ENCODE assay signal across 8 cellular contexts in genomic region chr3:152241142-152242067, GRCh38. TPM values are rescaled to one million over a fixed set of nuclear protein-coding genes. Genes with fewer than 3 reads are reported as not detected.
A peak's percentile ranks its signal among the peaks of the same experiment; 100 is the strongest.
DNase-seq lines count a peak whose midpoint lies in the region; ATAC-seq and TF ChIP-seq lines count a peak whose summit lies in the region.

No MANE protein-coding gene starts in this region.

- peaks cover 4% of the 10 kb centered on the region for H3K9me3 Mint-ChIP-seq in mesothelial cell of epicardium

- no peak overlapping the region for H3K4me3 Mint-ChIP-seq in mesothelial cell of epicardium

- no peaks in the 10 kb centered on the region for H3K27me3 ChIP-seq in A673 (replicated peaks; ENCODE audit: insufficient read depth, low read depth, low read length, poor library complexity)

- no peak for TF ChIP-seq POLR2A in GM18505 (IDR thresholded peaks at IDR 0.05; ENCODE audit: borderline replicate concordance, extremely low read depth, insufficient read depth, insufficient read length)

- no peaks in the 10 kb centered on the region for H3K36me3 ChIP-seq in A673 (ENCODE audit: insufficient read depth, low read length, poor library complexity, severe bottlenecking)

- H3K9me3 ChIP-seq in A673 (ENCODE audit: low read depth, low read length, poor library complexity, severe bottlenecking) = no peaks in the 10 kb centered on the region

- H3K4me1 ChIP-seq in A673 (ENCODE audit: insufficient read depth, low read length, poor library complexity, severe bottlenecking) = peaks cover 4% of the 10 kb centered on the region

- no peaks in the 10 kb centered on the region for H3K27me3 Mint-ChIP-seq in mesothelial cell of epicardium (ENCODE audit: low read depth)

- TF ChIP-seq CTCF in mesothelial cell of epicardium (IDR thresholded peaks at IDR 0.05; ENCODE audit: unreplicated experiment) (no peak), A673 (conservative IDR thresholded peaks at IDR 0.05; ENCODE audit: low read depth, low read length) (no peak)

- POLR2A ChIA-PET in A673 (lab: Charles Lee; ENCODE audit: low non-redundant PET) = no interaction called here

- intact Hi-C loops in A673 (cut with micrococcal nuclease; ENCODE audit: unreplicated experiment) = no loop called here

- H3K27ac ChIP-seq in caudate nucleus (ENCODE audit: low read depth, low read length) (no peak overlapping the region), A673 (ENCODE audit: low read depth, low read length, poor library complexity, severe bottlenecking) (no peak overlapping the region)

- CTCF ChIA-PET in A673 (lab: Charles Lee) = no interaction called here

- ATAC-seq in GM18505 (IDR thresholded peaks at IDR 0.05; ENCODE audit: unreplicated experiment) (peak; percentile 49), HG02610 (IDR thresholded peaks at IDR 0.05; ENCODE audit: unreplicated experiment) (peak; percentile 46)

- no peak overlapping the region for H3K27ac Mint-ChIP-seq in mesothelial cell of epicardium

- H3K4me3 ChIP-seq in A673 (ENCODE audit: low read depth, low read length, poor library complexity, severe bottlenecking) = no peak overlapping the region

- DNase-seq in NCI-H2196 treated with DMSO at 0.1 percent for 48 hours (lab: John Stamatoyannopoulos, UW; ENCODE audit: unreplicated experiment) = peak; percentile 22
- peak; percentile 12 for DNase-seq in glomerular endothelial cell (ENCODE audit: extremely low read depth, low read depth, low spot score)
- no peak for DNase-seq in NCI-H1436 (lab: John Stamatoyannopoulos, UW)
- no peak for DNase-seq in mesothelial cell of epicardium (ENCODE audit: low spot score in 2 of 2, unreplicated experiment in 2 of 2)
- DNase-seq in caudate nucleus (lab: John Stamatoyannopoulos, UW) = no peak
- DNase-seq in A673 (ENCODE audit: low spot score) = no peak

- H3K36me3 Mint-ChIP-seq in mesothelial cell of epicardium = no peaks in the 10 kb centered on the region

- BruUV-seq in A673 (replicated peaks; lab: Mats Ljungman, UMichigan) = no TSS peak

- peaks cover 9% of the 10 kb centered on the region for H3K4me1 Mint-ChIP-seq in mesothelial cell of epicardium

RNA-seq across cellular contexts. Expression of gene MBNL1, which starts 27.3 kb away (rescaled TPM):
- total RNA-seq in glomerular endothelial cell (261 and 262 TPM in 2 replicates), mesothelial cell of epicardium (67.8 to 74.8 TPM (median 72.9 TPM) in 3 replicates), A673 (2021) (99.6 and 117 TPM in 2 replicates)

Comparison
In these comparisons a context has a peak if more than half of its experiments do, and no peak if none do; other contexts are left out.
1. DNase-seq: peak in NCI-H2196 treated with DMSO at 0.1 percent for 48 hours (single experiment) and glomerular endothelial cell (single experiment); none in NCI-H1436 (single experiment), mesothelial cell of epicardium (0 of 2), caudate nucleus (0 of 61) and A673 (single experiment).